8 cellular contexts compared by ENCODE assay signal in genomic region chrX:109911046-109911445, GRCh38.
DNase-seq lines count a peak whose midpoint lies in the region; ATAC-seq and TF ChIP-seq lines count a peak whose summit lies in the region.

No MANE protein-coding gene starts in this region.

- H2AFZ ChIP-seq in PC-3 (ENCODE audit: low read length), result no peak overlapping the region

- POLR2A ChIA-PET in PC-3 (lab: Charles Lee; ENCODE audit: unreplicated experiment), result no interaction called here

- H3K9ac ChIP-seq in PC-3 (ENCODE audit: low read length), result no peak overlapping the region

- H3K4me3 ChIP-seq in PC-3 (ENCODE audit: low read length), result no peak overlapping the region
- H3K4me3 ChIP-seq in fibroblast of mammary gland (ENCODE audit: control insufficient read depth, low read depth, low read length), result no peak overlapping the region
- no peak overlapping the region for H3K4me3 ChIP-seq in thyroid gland (replicated peaks in 1 of 3)
- H3K4me3 ChIP-seq in sigmoid colon, result no peak overlapping the region

- no peak for TF ChIP-seq EP300 in sigmoid colon (IDR thresholded peaks at IDR 0.05)

- no peaks in the 10 kb centered on the region for H3F3A ChIP-seq in PC-3 (ENCODE audit: low read length, unreplicated experiment)

- peak; percentile 0 for DNase-seq in NCI-H1105 treated with DMSO at 0.1 percent for 48 hours (lab: John Stamatoyannopoulos, UW)
- DNase-seq in NCI-H1105 (lab: John Stamatoyannopoulos, UW), result no peak
- DNase-seq in PC-3, result peak; percentile 35
- peak; percentile 24 for DNase-seq in fibroblast of mammary gland (ENCODE audit: low read depth)
- no peak for DNase-seq in thyroid gland
- DNase-seq in activated CD8-positive, alpha-beta memory T cell treated with anti-CD3 and anti-CD28 coated beads, Interleukin-2, amount 50 U/mL, for 48 hours, result no peak
- DNase-seq in sigmoid colon, result no peak

- H3K27me3 ChIP-seq in PC-3 (ENCODE audit: low read length) (no peaks in the 10 kb centered on the region), thyroid gland (no peaks in the 10 kb centered on the region), sigmoid colon (no peaks in the 10 kb centered on the region)

- WGBS in thyroid gland, 2 donors, result 12 to 16% methylated on average over 1 of the region's 1 CpG
- WGBS in sigmoid colon, 2 donors, result 18 to 36% methylated on average over 1 of the region's 1 CpG

- no peak for TF ChIP-seq POLR2A in thyroid gland (IDR thresholded peaks at IDR 0.05)
- TF ChIP-seq POLR2A in sigmoid colon (IDR thresholded peaks at IDR 0.05), result no peak

- H3K36me3 ChIP-seq in PC-3 (ENCODE audit: low read depth, low read length) (no peaks in the 10 kb centered on the region), thyroid gland (no peaks in the 10 kb centered on the region), sigmoid colon (no peaks in the 10 kb centered on the region)

- ATAC-seq in PC-3 (no peak), GM21360 (IDR thresholded peaks at IDR 0.05; ENCODE audit: unreplicated experiment) (no peak)

- no peak overlapping the region for H3K27ac ChIP-seq in PC-3 (ENCODE audit: low read length)
- H3K27ac ChIP-seq in thyroid gland, result no peak overlapping the region
- no peak overlapping the region for H3K27ac ChIP-seq in sigmoid colon

- intact Hi-C loops in PC-3 (cut with micrococcal nuclease) (loop anchor here (1.0 to 10.0 kb wide), 4 partner anchors 91 to 504 kb away; partner anchors contain the start of gene TMEM164), thyroid gland (cut with DNase I) (loop anchor here (10.0 kb wide), 2 partner anchors 234 to 504 kb away; no protein-coding TSS in a partner anchor), sigmoid colon (cut with DNase I) (loop anchor here (5.0 kb wide), 1 partner anchor 236 kb away; no protein-coding TSS in a partner anchor)

- H3K9me2 ChIP-seq in PC-3 (replicated peaks; ENCODE audit: low read length), result no peaks in the 10 kb centered on the region

- H3K9me3 ChIP-seq in PC-3 (ENCODE audit: low read length) (no peaks in the 10 kb centered on the region), thyroid gland (no peaks in the 10 kb centered on the region), sigmoid colon (no peaks in the 10 kb centered on the region)

- H4K20me1 ChIP-seq in PC-3 (ENCODE audit: low read length), result no peaks in the 10 kb centered on the region

- no peak overlapping the region for H3K4me2 ChIP-seq in PC-3 (ENCODE audit: low read length)

- H3K79me2 ChIP-seq in PC-3 (ENCODE audit: low read length), result no peaks in the 10 kb centered on the region

- H3K4me1 ChIP-seq in PC-3 (ENCODE audit: insufficient read depth, low read length) (no peaks in the 10 kb centered on the region), thyroid gland (no peaks in the 10 kb centered on the region), sigmoid colon (no peaks in the 10 kb centered on the region)

- CTCF ChIA-PET in PC-3 (lab: Charles Lee), result interaction anchor here (0.8 to 0.9 kb wide), 2 partner anchors 43 to 235 kb away, joined by 3 to 6 read pairs; no protein-coding TSS in a partner anchor

- no TSS peak for BruUV-seq in PC-3 (replicated peaks; lab: Mats Ljungman, UMichigan)

- TF ChIP-seq CTCF in PC-3 (conservative IDR thresholded peaks at IDR 0.05; ENCODE audit: low read depth, low read length) (peak; percentile 75), fibroblast of mammary gland (conservative IDR thresholded peaks at IDR 0.05; ENCODE audit: control insufficient read depth, insufficient read depth, low read depth, low read length) (peak; percentile 66), thyroid gland (IDR thresholded peaks at IDR 0.05) (peak in 5 of 6 experiments; percentile 9 to 55 (median 45)), sigmoid colon (IDR thresholded peaks at IDR 0.05) (peak in 1 of 4 experiments; percentile 42)

Comparison
In these comparisons a context has a peak if more than half of its experiments do, and no peak if none do; other contexts are left out.
1. DNase-seq: peak in NCI-H1105 treated with DMSO at 0.1 percent for 48 hours (single experiment), PC-3 (single experiment) and fibroblast of mammary gland (single experiment); none in NCI-H1105 (single experiment), thyroid gland (0 of 2), activated CD8-positive, alpha-beta memory T cell treated with anti-CD3 and anti-CD28 coated beads, Interleukin-2, amount 50 U/mL, for 48 hours (single experiment) and sigmoid colon (single experiment).